ENCODE assay signal across 8 cellular contexts in the genomic region with DNA sequence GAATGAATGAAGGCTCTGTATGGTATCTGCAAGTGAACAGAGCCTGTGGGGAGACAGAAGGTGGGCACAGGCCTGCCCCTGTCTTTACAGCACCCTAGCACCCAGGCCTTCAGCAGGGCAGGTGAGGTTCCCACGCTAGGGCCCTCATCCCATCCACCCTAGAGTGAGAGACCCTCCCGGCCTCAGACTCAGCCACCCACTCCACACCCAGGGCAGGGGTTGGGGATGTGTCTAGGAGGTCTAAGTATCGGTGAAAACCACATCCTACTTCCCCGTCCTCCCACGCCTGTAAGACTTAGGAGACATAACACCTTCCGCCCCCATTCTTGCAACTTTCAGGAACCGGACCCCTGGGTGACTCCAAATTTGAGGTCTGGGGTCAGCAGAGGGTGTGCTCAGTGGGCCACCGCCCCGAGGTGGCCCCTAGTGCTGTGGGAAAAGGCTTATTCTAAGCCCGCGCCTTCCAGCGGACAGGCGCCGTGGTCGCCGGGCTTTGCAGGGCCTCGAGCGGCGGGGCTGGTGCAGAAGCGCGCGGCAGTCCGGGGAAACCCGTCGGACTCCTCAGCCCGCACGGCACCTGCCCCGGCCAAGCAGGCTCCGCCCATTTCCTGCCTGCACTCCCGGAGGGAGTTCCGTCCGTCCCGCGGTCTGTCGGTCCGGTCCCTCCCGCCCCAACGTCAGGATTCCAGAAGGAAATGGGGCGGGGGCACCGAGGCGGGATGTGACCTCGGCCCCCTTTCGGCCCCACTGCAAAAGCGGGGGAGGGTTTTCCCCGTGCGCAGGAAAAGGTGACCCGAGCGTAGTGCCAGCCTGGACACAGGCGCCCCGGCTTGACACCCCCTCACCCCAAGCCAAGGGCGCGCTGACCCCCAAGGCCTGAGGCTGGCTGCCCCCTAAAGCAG. TPM values are rescaled to one million over a fixed set of nuclear protein-coding genes. Genes with fewer than 3 reads are reported as not detected.
DNase-seq lines count a peak whose midpoint lies in the region; ATAC-seq and TF ChIP-seq lines count a peak whose summit lies in the region.

No MANE protein-coding gene starts in this region.

- peaks cover 19% of the 10 kb centered on the region for H3K36me3 Mint-ChIP-seq in CD4-positive, CD25-positive, alpha-beta regulatory T cell
- H3K36me3 Mint-ChIP-seq in T-cell = peaks cover 20% of the 10 kb centered on the region

- H3K4ac ChIP-seq in IMR-90 (ENCODE audit: low read depth, low read length) = peak overlapping the region; percentile 7; the same call in 1 of the 2 replicates

- H2AK5ac ChIP-seq in IMR-90 (ENCODE audit: low read depth, low read length) = peak overlapping the region; percentile 29; the same call in 1 of the 2 replicates

- H3K4me1 Mint-ChIP-seq in CD4-positive, CD25-positive, alpha-beta regulatory T cell = peaks cover 6 to 70% (median 46%) of the 10 kb centered on the region in 4 donors
- H3K4me1 Mint-ChIP-seq in T-cell = peaks cover 62 to 69% (median 69%) of the 10 kb centered on the region in 3 donors

- H3K56ac ChIP-seq in IMR-90 (ENCODE audit: extremely low read depth, insufficient read depth, low read length) = no peak overlapping the region

- no peak for ATAC-seq in CD4-positive, CD25-positive, alpha-beta regulatory T cell (ENCODE audit: low read depth in 2 of 2)
- ATAC-seq in GM19025 (IDR thresholded peaks at IDR 0.05; ENCODE audit: low read depth, unreplicated experiment) = peak; percentile 36
- 0 out of 2 replicates have a peak, but pooled peaks have one; percentile 2 for ATAC-seq in IMR-90 (ENCODE audit: low read depth)
- ATAC-seq in T-cell (replicated peaks in 1 of 4) = peak in 2 of 4 experiments; percentile 12 to 14
- ATAC-seq in HG02970 (IDR thresholded peaks at IDR 0.05; ENCODE audit: low FRiP score, unreplicated experiment) = no peak

- H3K4me1 ChIP-seq in CD4-positive, CD25-positive, alpha-beta regulatory T cell (ENCODE audit: control insufficient read depth, insufficient read depth, low read length, poor library complexity, severe bottlenecking) = peaks cover 61% of the 10 kb centered on the region
- peaks cover 39% of the 10 kb centered on the region for H3K4me1 ChIP-seq in IMR-90 (ENCODE audit: control insufficient read depth, insufficient read depth, low read length)

- no TSS peak for BruUV-seq in IMR-90 (replicated peaks; lab: Mats Ljungman, UMichigan)

- intact Hi-C loops in IMR-90 (cut with micrococcal nuclease) (no loop called here), lower leg skin (cut with DNase I; ENCODE audit: low total_unique reads) (loop anchor here (10.0 kb wide), 1 partner anchor 194 kb away; no protein-coding TSS in a partner anchor)

- H3K4me2 ChIP-seq in IMR-90 (ENCODE audit: low read depth, low read length) = peak overlapping the region; percentile 70

- H4K20me1 ChIP-seq in IMR-90 (ENCODE audit: insufficient read depth, low read length) = 0 out of 2 replicates have a peak, but pooled peaks cover 6% of the 10 kb centered on the region

- peaks cover 21% of the 10 kb centered on the region for H3K36me3 ChIP-seq in CD4-positive, CD25-positive, alpha-beta regulatory T cell (ENCODE audit: control insufficient read depth, insufficient read depth, low read length)
- peaks cover 3% of the 10 kb centered on the region for H3K36me3 ChIP-seq in IMR-90 (ENCODE audit: control insufficient read depth, insufficient read depth, low read length)

- WGBS in IMR-90 (ENCODE audit: extremely low coverage in 2 of 2, insufficient read length in 1 of 2), 2 experiments = 3% methylated on average over 16 of the region's 52 CpGs; no CpG with 5 or more reads in 1 of the 2 experiments
- 9 to 13% methylated on average over 40 to 50 of the region's 52 CpGs for WGBS in lower leg skin, 2 donors

- H2BK5ac ChIP-seq in IMR-90 (ENCODE audit: low read depth, low read length, poor library complexity, severe bottlenecking) = peak overlapping the region; percentile 4

- H3K23ac ChIP-seq in IMR-90 (ENCODE audit: low read depth, low read length) = peak overlapping the region; percentile 17; the same call in 1 of the 2 replicates

- H4K8ac ChIP-seq in IMR-90 (ENCODE audit: low read depth in 2 of 2, low read length in 2 of 2) = peak overlapping the region; percentile 43 to 76; a peak in 3 of 4 replicates

- POLR2A ChIA-PET in IMR-90 (lab: Charles Lee; ENCODE audit: unreplicated experiment) (no interaction called here), T-cell (lab: Charles Lee) (no interaction called here)

- H3K9me3 ChIP-seq in CD4-positive, CD25-positive, alpha-beta regulatory T cell (ENCODE audit: control insufficient read depth in 2 of 2, low read length in 2 of 2) = no peaks in the 10 kb centered on the region
- H3K9me3 ChIP-seq in IMR-90 (ENCODE audit: control insufficient read depth, insufficient read depth, low read length) = no peaks in the 10 kb centered on the region

- no peak overlapping the region for H2BK15ac ChIP-seq in IMR-90 (ENCODE audit: low read depth, low read length)

- no peaks in the 10 kb centered on the region for H3K27me3 Mint-ChIP-seq in CD4-positive, CD25-positive, alpha-beta regulatory T cell
- H3K27me3 Mint-ChIP-seq in T-cell = no peaks in the 10 kb centered on the region

- no peak overlapping the region for H3K9ac ChIP-seq in IMR-90 (ENCODE audit: low read depth, low read length)

- CTCF ChIA-PET in IMR-90 (lab: Yijun Ruan, JAX) = no interaction called here
- CTCF ChIA-PET in T-cell (lab: Charles Lee) = interaction anchor here in 1 of 2 donors (1.0 to 1.8 kb wide), 3 partner anchors 60 to 142 kb away, joined by 3 to 8 read pairs (median 3); no protein-coding TSS in a partner anchor

- dilution Hi-C loops in IMR-90 (cut with HindIII; ENCODE audit: low sequenced_read_pairs, unreplicated experiment) = no loop called here

- no peak overlapping the region for H4K91ac ChIP-seq in IMR-90 (ENCODE audit: insufficient read depth, low read depth, low read length)

- H3K27me3 ChIP-seq in CD4-positive, CD25-positive, alpha-beta regulatory T cell (ENCODE audit: control insufficient read depth, insufficient read depth, low read length) = no peaks in the 10 kb centered on the region
- H3K27me3 ChIP-seq in IMR-90 (ENCODE audit: control insufficient read depth, insufficient read depth, low read length) = no peaks in the 10 kb centered on the region

- peak overlapping the region; percentile 84 for H2AK9ac ChIP-seq in IMR-90 (replicated peaks; ENCODE audit: low read depth, low read length, poor library complexity)

- H3K9me3 Mint-ChIP-seq in CD4-positive, CD25-positive, alpha-beta regulatory T cell = no peaks in the 10 kb centered on the region
- H3K9me3 Mint-ChIP-seq in T-cell = no peaks in the 10 kb centered on the region

- H2BK120ac ChIP-seq in IMR-90 (ENCODE audit: low read depth, low read length) = peak overlapping the region; percentile 2; the same call in 1 of the 2 replicates

- no peak overlapping the region for H3K14ac ChIP-seq in IMR-90 (replicated peaks; ENCODE audit: low read depth, low read length)

- H4K5ac ChIP-seq in IMR-90 (ENCODE audit: low read depth, low read length) = peak overlapping the region; percentile 33; the same call in 1 of the 2 replicates

- TF ChIP-seq RAD21 in IMR-90 (IDR thresholded peaks at IDR 0.05; ENCODE audit: low read length) = no peak

- H3K9me1 ChIP-seq in IMR-90 (ENCODE audit: insufficient read depth, low read length) = peaks cover 22% of the 10 kb centered on the region

- H2AFZ ChIP-seq in IMR-90 (replicated peaks; ENCODE audit: low read length, poor library complexity) = peak overlapping the region; percentile 100

- in situ Hi-C loops in IMR-90 (cut with MboI; ENCODE audit: low sequenced_read_pairs) = loop anchor here (10.0 kb wide), 1 partner anchor 444 kb away; a partner anchor contains a TSS

- peak overlapping the region; percentile 84 to 95 (median 90) for H3K4me3 Mint-ChIP-seq in CD4-positive, CD25-positive, alpha-beta regulatory T cell
- H3K4me3 Mint-ChIP-seq in T-cell = peak overlapping the region; percentile 72 to 84 (median 80)

- TF ChIP-seq POLR2A in IMR-90 (IDR thresholded peaks at IDR 0.05; ENCODE audit: low read depth, low read length) = no peak
- no peak for TF ChIP-seq POLR2A in lower leg skin (IDR thresholded peaks at IDR 0.05)

- H3K4me3 ChIP-seq in CD4-positive, CD25-positive, alpha-beta regulatory T cell (ENCODE audit: low read depth, low read length) = peak overlapping the region; percentile 57
- H3K4me3 ChIP-seq in IMR-90 (ENCODE audit: insufficient read depth, low read depth, low read length) (peak overlapping the region; percentile 30), cardiac fibroblast (replicated peaks in 1 of 2; ENCODE audit: low read depth in 2 of 2, low read length in 2 of 2) (peak overlapping the region; percentile 42 to 51), lower leg skin (ENCODE audit: low read depth, poor library complexity, severe bottlenecking) (peak overlapping the region; percentile 45)

- H3K18ac ChIP-seq in IMR-90 (ENCODE audit: low read depth, low read length) = no peak overlapping the region

- no peak for TF ChIP-seq CTCF in IMR-90 (conservative IDR thresholded peaks at IDR 0.05; ENCODE audit: low read depth, low read length)
- no peak for TF ChIP-seq CTCF in cardiac fibroblast (IDR thresholded peaks at IDR 0.05; ENCODE audit: low read depth, low read length)
- no peak for TF ChIP-seq CTCF in lower leg skin (IDR thresholded peaks at IDR 0.05)

- H3K27ac ChIP-seq in CD4-positive, CD25-positive, alpha-beta regulatory T cell (ENCODE audit: insufficient read depth, low read length, poor library complexity, severe bottlenecking) = peak overlapping the region; percentile 79
- no peak overlapping the region; the same call in 1 of the 2 replicates for H3K27ac ChIP-seq in IMR-90 (ENCODE audit: insufficient read depth, low read length)

- no peak overlapping the region; the same call in 1 of the 2 replicates for H2BK20ac ChIP-seq in IMR-90 (ENCODE audit: low read depth, low read length)

- peaks cover 17 to 29% of the 10 kb centered on the region in 2 experiments for H3K79me1 ChIP-seq in IMR-90 (ENCODE audit: low read depth in 1 of 2, low read length in 2 of 2)

- DNase-seq in CD4-positive, CD25-positive, alpha-beta regulatory T cell = peak in 2 of 3 donors; percentile 49 to 73
- DNase-seq in IMR-90 (peak; percentile 43), T-cell (peak in 9 of 34 experiments; percentile 14 to 44 (median 31)), cardiac fibroblast (ENCODE audit: low read depth in 2 of 2) (peak; percentile 32 to 44), lower leg skin (ENCODE audit: low spot score in 2 of 2) (peak in 1 of 2 donors; percentile 92)
- peak; percentile 81 for DNase-seq in stimulated activated CD8-positive, alpha-beta memory T cell treated with anti-CD3 and anti-CD28 coated beads, Interleukin-4, amount 100 ng/mL, for 48 hours

- peak overlapping the region; percentile 86 to 92 (median 91) for H3K27ac Mint-ChIP-seq in CD4-positive, CD25-positive, alpha-beta regulatory T cell
- peak overlapping the region; percentile 88 to 90 for H3K27ac Mint-ChIP-seq in T-cell

RNA-seq across cellular contexts. Expression of a gene that starts 0.9 kb away (rescaled TPM):
- total RNA-seq in CD4-positive, CD25-positive, alpha-beta regulatory T cell = 14.3 TPM
- 1 to 10 TPM; 5.9 to 8.3 (median 7.2) TPM for polyA plus RNA-seq in CD4-positive, CD25-positive, alpha-beta regulatory T cell
- 0.54 and 0.56 TPM in 2 replicates for total RNA-seq in IMR-90 (2012; rRNA removed)
- 4.0 and 4.1 TPM in 2 replicates for polyA plus RNA-seq in IMR-90 (2012; rRNA removed)
- polyA plus RNA-seq in IMR-90 (2012; cell fraction: cytosol; rRNA removed) = 3.9 and 4.6 TPM in 2 replicates
- 14.1 and 23.9 TPM in 2 replicates for polyA plus RNA-seq in IMR-90 (2012; cell fraction: nucleus; rRNA removed; ENCODE audit: low replicate concordance)
- total RNA-seq in T-cell = 10 to 100 TPM; 16.1 to 30.8 (median 17.7) TPM
- total RNA-seq in lower leg skin = 10 to 100 TPM in 3 of 4 donors, 1 to 10 TPM in 1; 8.1 to 11.3 (median 10.6) TPM

RNA-seq across cellular contexts. Expression of a gene that starts 2.4 kb away (rescaled TPM):
- 61.8 TPM for total RNA-seq in CD4-positive, CD25-positive, alpha-beta regulatory T cell
- 10 to 100 TPM; 76.8 to 85.3 (median 80.1) TPM for polyA plus RNA-seq in CD4-positive, CD25-positive, alpha-beta regulatory T cell
- total RNA-seq in IMR-90 (2012; rRNA removed) (68.6 and 71.3 TPM in 2 replicates), T-cell (100 to 1,000 TPM in 1 of 5 donors, 10 to 100 TPM in 4; 59.8 to 106 (median 83.5) TPM), lower leg skin (10 to 100 TPM; 66.8 to 88.3 (median 79.1) TPM)
- polyA plus RNA-seq in IMR-90 (2012; rRNA removed) = 38.5 and 43.5 TPM in 2 replicates
- 32.3 and 36.0 TPM in 2 replicates for polyA plus RNA-seq in IMR-90 (2012; cell fraction: cytosol; rRNA removed)
- 27.2 and 30.1 TPM in 2 replicates for polyA plus RNA-seq in IMR-90 (2012; cell fraction: nucleus; rRNA removed; ENCODE audit: low replicate concordance)

RNA-seq across cellular contexts. Expression of a gene that starts 8.8 kb away (rescaled TPM):
- total RNA-seq in CD4-positive, CD25-positive, alpha-beta regulatory T cell = 21.2 TPM
- under 1 TPM; 0.41 to 0.47 (median 0.45) TPM for polyA plus RNA-seq in CD4-positive, CD25-positive, alpha-beta regulatory T cell
- total RNA-seq in IMR-90 (2012; rRNA removed) (6.4 and 6.5 TPM in 2 replicates), T-cell (10 to 100 TPM; 22.7 to 26.3 (median 25.1) TPM), lower leg skin (10 to 100 TPM; 15.3 to 19.8 (median 16.7) TPM)
- polyA plus RNA-seq in IMR-90 (2012; rRNA removed) = 15.6 and 15.9 TPM in 2 replicates
- 7.2 and 13.4 TPM in 2 replicates for polyA plus RNA-seq in IMR-90 (2012; cell fraction: cytosol; rRNA removed)
- polyA plus RNA-seq in IMR-90 (2012; cell fraction: nucleus; rRNA removed; ENCODE audit: low replicate concordance) = 50.2 and 83.0 TPM in 2 replicates

RNA-seq across cellular contexts. Expression of a gene that starts 22.4 kb away (rescaled TPM):
- total RNA-seq in CD4-positive, CD25-positive, alpha-beta regulatory T cell = 43.0 TPM
- 10 to 100 TPM; 25.1 to 35.7 (median 31.6) TPM for polyA plus RNA-seq in CD4-positive, CD25-positive, alpha-beta regulatory T cell
- total RNA-seq in IMR-90 (2012; rRNA removed) (16.7 and 18.3 TPM in 2 replicates), T-cell (10 to 100 TPM; 40.6 to 72.3 (median 67.0) TPM), lower leg skin (10 to 100 TPM; 28.1 to 44.3 (median 33.6) TPM)
- polyA plus RNA-seq in IMR-90 (2012; rRNA removed) = 54.7 and 58.6 TPM in 2 replicates
- 19.8 and 55.6 TPM in 2 replicates for polyA plus RNA-seq in IMR-90 (2012; cell fraction: cytosol; rRNA removed)
- 178 and 412 TPM in 2 replicates for polyA plus RNA-seq in IMR-90 (2012; cell fraction: nucleus; rRNA removed; ENCODE audit: low replicate concordance)

RNA-seq across cellular contexts. Expression of a gene that starts 57.4 kb away (rescaled TPM):
- total RNA-seq in CD4-positive, CD25-positive, alpha-beta regulatory T cell = 6.0 TPM
- 1 to 10 TPM in 1 of 4 donors, under 1 TPM in 2, not detected in 1; 0.89 to 1.4 (median 0.91) TPM for polyA plus RNA-seq in CD4-positive, CD25-positive, alpha-beta regulatory T cell
- total RNA-seq in IMR-90 (2012; rRNA removed) (0.18 and 0.28 TPM in 2 replicates), T-cell (10 to 100 TPM in 2 of 5 donors, 1 to 10 TPM in 3; 4.5 to 20.8 (median 9.5) TPM), lower leg skin (1 to 10 TPM in 1 of 4 donors, under 1 TPM in 3; 0.39 to 1.8 (median 0.66) TPM)
- 0.09 and 0.11 TPM in 2 replicates for polyA plus RNA-seq in IMR-90 (2012; rRNA removed)
- 0.04 and 0.11 TPM in 2 replicates for polyA plus RNA-seq in IMR-90 (2012; cell fraction: cytosol; rRNA removed)
- polyA plus RNA-seq in IMR-90 (2012; cell fraction: nucleus; rRNA removed; ENCODE audit: low replicate concordance) = 1.0 and 2.4 TPM in 2 replicates

Comparison
In these comparisons a context has a peak if more than half of its experiments do, and no peak if none do; other contexts are left out.
1. ATAC-seq: peak in GM19025 (single experiment) and IMR-90 (single experiment); none in CD4-positive, CD25-positive, alpha-beta regulatory T cell (0 of 2) and HG02970 (single experiment).
2. Peak in every context shown above with its lines, with median percentiles within 50 percentile points of each other: H3K4me3 ChIP-seq.